1 cellular context compared by ENCODE assay signal in the genomic region with DNA sequence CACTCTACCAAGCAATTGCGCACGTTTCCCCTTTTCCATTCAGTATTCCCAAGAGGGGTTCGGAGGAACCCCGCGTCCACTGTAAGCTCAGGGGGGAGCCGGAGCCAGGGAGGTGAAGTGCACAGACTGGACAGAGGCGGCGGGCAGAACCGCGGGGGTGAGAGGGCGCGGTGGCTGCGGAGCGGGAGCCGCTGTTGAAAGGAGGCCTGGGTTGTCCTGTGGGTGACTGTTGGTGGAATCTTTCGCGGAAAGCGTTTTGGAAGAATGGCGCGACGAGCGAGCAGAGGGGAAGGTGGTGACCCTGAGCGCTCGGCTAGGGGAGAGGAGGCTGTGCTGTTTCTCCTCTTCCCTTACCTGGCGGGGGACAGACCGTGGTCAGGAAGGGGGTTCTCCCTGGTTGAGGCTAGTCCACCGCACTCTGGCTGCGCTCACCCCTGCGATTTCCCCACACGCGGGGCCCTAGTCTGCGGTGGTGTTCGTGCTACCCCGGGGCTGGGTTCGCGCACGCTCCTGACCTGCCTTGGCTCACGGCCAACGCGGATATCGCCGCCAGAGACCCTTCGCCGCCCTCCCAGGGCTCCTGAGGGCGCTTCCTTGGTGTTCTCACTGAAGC.
TF ChIP-seq lines count a peak whose summit lies in the region.

No MANE protein-coding gene starts in this region.

TF ChIP-seq in GM23338, 12 proteins besides CTCF, POLR2A, EP300 and RAD21 (continued from another document):
- TF ChIP-seq, protein P1, sequence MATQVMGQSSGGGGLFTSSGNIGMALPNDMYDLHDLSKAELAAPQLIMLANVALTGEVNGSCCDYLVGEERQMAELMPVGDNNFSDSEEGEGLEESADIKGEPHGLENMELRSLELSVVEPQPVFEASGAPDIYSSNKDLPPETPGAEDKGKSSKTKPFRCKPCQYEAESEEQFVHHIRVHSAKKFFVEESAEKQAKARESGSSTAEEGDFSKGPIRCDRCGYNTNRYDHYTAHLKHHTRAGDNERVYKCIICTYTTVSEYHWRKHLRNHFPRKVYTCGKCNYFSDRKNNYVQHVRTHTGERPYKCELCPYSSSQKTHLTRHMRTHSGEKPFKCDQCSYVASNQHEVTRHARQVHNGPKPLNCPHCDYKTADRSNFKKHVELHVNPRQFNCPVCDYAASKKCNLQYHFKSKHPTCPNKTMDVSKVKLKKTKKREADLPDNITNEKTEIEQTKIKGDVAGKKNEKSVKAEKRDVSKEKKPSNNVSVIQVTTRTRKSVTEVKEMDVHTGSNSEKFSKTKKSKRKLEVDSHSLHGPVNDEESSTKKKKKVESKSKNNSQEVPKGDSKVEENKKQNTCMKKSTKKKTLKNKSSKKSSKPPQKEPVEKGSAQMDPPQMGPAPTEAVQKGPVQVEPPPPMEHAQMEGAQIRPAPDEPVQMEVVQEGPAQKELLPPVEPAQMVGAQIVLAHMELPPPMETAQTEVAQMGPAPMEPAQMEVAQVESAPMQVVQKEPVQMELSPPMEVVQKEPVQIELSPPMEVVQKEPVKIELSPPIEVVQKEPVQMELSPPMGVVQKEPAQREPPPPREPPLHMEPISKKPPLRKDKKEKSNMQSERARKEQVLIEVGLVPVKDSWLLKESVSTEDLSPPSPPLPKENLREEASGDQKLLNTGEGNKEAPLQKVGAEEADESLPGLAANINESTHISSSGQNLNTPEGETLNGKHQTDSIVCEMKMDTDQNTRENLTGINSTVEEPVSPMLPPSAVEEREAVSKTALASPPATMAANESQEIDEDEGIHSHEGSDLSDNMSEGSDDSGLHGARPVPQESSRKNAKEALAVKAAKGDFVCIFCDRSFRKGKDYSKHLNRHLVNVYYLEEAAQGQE (IDR thresholded peaks at IDR 0.05; ENCODE audit: unreplicated experiment): no peak
- TF ChIP-seq, protein P2, sequence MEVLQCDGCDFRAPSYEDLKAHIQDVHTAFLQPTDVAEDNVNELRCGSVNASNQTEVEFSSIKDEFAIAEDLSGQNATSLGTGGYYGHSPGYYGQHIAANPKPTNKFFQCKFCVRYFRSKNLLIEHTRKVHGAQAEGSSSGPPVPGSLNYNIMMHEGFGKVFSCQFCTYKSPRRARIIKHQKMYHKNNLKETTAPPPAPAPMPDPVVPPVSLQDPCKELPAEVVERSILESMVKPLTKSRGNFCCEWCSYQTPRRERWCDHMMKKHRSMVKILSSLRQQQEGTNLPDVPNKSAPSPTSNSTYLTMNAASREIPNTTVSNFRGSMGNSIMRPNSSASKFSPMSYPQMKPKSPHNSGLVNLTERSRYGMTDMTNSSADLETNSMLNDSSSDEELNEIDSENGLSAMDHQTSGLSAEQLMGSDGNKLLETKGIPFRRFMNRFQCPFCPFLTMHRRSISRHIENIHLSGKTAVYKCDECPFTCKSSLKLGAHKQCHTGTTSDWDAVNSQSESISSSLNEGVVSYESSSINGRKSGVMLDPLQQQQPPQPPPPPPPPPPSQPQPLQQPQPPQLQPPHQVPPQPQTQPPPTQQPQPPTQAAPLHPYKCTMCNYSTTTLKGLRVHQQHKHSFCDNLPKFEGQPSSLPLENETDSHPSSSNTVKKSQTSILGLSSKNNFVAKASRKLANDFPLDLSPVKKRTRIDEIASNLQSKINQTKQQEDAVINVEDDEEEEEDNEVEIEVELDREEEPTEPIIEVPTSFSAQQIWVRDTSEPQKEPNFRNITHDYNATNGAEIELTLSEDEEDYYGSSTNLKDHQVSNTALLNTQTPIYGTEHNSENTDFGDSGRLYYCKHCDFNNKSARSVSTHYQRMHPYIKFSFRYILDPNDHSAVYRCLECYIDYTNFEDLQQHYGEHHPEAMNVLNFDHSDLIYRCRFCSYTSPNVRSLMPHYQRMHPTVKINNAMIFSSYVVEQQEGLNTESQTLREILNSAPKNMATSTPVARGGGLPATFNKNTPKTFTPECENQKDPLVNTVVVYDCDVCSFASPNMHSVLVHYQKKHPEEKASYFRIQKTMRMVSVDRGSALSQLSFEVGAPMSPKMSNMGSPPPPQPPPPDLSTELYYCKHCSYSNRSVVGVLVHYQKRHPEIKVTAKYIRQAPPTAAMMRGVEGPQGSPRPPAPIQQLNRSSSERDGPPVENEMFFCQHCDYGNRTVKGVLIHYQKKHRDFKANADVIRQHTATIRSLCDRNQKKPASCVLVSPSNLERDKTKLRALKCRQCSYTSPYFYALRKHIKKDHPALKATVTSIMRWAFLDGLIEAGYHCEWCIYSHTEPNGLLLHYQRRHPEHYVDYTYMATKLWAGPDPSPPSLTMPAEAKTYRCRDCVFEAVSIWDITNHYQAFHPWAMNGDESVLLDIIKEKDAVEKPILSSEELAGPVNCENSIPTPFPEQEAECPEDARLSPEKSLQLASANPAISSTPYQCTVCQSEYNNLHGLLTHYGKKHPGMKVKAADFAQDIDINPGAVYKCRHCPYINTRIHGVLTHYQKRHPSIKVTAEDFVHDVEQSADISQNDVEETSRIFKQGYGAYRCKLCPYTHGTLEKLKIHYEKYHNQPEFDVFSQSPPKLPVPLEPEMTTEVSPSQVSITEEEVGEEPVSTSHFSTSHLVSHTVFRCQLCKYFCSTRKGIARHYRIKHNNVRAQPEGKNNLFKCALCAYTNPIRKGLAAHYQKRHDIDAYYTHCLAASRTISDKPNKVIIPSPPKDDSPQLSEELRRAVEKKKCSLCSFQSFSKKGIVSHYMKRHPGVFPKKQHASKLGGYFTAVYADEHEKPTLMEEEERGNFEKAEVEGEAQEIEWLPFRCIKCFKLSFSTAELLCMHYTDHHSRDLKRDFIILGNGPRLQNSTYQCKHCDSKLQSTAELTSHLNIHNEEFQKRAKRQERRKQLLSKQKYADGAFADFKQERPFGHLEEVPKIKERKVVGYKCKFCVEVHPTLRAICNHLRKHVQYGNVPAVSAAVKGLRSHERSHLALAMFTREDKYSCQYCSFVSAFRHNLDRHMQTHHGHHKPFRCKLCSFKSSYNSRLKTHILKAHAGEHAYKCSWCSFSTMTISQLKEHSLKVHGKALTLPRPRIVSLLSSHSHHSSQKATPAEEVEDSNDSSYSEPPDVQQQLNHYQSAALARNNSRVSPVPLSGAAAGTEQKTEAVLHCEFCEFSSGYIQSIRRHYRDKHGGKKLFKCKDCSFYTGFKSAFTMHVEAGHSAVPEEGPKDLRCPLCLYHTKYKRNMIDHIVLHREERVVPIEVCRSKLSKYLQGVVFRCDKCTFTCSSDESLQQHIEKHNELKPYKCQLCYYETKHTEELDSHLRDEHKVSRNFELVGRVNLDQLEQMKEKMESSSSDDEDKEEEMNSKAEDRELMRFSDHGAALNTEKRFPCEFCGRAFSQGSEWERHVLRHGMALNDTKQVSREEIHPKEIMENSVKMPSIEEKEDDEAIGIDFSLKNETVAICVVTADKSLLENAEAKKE (CRISPR knock-in tag; IDR thresholded peaks at IDR 0.05): no peak
- no peak for TF ChIP-seq ZNF331 (CRISPR knock-in tag; IDR thresholded peaks at IDR 0.05; ENCODE audit: low read depth)
- peak; percentile 96 for TF ChIP-seq EZH2 (IDR thresholded peaks at IDR 0.05; ENCODE audit: low read depth, unreplicated experiment)
- no peak for TF ChIP-seq STAT1 (IDR thresholded peaks at IDR 0.05; ENCODE audit: unreplicated experiment)
- TF ChIP-seq, protein P3, sequence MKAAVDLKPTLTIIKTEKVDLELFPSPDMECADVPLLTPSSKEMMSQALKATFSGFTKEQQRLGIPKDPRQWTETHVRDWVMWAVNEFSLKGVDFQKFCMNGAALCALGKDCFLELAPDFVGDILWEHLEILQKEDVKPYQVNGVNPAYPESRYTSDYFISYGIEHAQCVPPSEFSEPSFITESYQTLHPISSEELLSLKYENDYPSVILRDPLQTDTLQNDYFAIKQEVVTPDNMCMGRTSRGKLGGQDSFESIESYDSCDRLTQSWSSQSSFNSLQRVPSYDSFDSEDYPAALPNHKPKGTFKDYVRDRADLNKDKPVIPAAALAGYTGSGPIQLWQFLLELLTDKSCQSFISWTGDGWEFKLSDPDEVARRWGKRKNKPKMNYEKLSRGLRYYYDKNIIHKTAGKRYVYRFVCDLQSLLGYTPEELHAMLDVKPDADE (IDR thresholded peaks at IDR 0.05): no peak
- TF ChIP-seq NANOG (IDR thresholded peaks at IDR 0.05; ENCODE audit: borderline replicate concordance): no peak
- TF ChIP-seq ZNF114 (CRISPR knock-in tag; IDR thresholded peaks at IDR 0.05): no peak
- TF ChIP-seq CREB1 (CRISPR knock-in tag; IDR thresholded peaks at IDR 0.05; ENCODE audit: low read depth): no peak
- TF ChIP-seq POLR2AphosphoS5 (IDR thresholded peaks at IDR 0.05; ENCODE audit: low read depth): no peak
